ENCODE assay signal across 14 cellular contexts in the genomic region with DNA sequence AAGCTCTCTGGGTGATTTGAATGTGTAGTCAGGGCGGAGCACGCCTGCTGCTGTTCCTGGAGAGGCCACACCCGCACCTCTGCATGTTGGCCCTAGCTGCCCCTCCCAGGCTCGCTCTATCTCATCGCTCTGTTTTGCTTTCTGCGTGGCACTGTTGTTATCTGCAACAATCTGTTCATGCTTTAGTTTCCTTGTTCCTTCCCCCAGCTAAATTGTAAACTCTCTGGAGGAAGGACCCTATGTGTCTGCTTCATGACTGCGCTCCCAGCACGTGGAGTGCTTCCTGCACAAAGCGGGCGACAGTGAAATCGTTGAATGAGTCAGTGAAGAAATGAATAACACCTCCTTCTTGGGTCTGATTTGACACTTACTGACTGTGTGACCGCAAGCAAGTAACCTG. TPM values are rescaled to one million over a fixed set of nuclear protein-coding genes. Genes with fewer than 3 reads are reported as not detected.
A peak's percentile ranks its signal among the peaks of the same experiment; 100 is the strongest.
DNase-seq lines count a peak whose midpoint lies in the region; ATAC-seq, FAIRE-seq and TF ChIP-seq lines count a peak whose summit lies in the region.
"Not testable (repeated sequence)": the region's sequence is repeated elsewhere in the genome, so short reads cannot be mapped to it uniquely, and the experiment has no call there.
"Had no signal": no experiment of that assay in that cellular context is flagged by ENCODE, and none has a peak within 500 bp of the region (broad histone marks: within the 10 kb centered on the region; RNA-seq: fewer than 3 reads in every experiment).

No MANE protein-coding gene starts in this region.

- H3K4me1 Mint-ChIP-seq in activated CD4-positive, alpha-beta memory T cell treated with anti-CD3 and anti-CD28 coated beads for 36 hours (ENCODE audit: low read depth); activated naive CD4-positive, alpha-beta T cell treated with anti-CD3 and anti-CD28 coated beads for 36 hours (ENCODE audit: low read depth); glutamatergic neuron (ENCODE audit: low read depth, unreplicated experiment): not testable (repeated sequence)

- intact Hi-C loops in activated CD4-positive, alpha-beta memory T cell treated with anti-CD3 and anti-CD28 coated beads for 36 hours (cut with micrococcal nuclease); activated naive CD4-positive, alpha-beta T cell treated with anti-CD3 and anti-CD28 coated beads for 36 hours (cut with micrococcal nuclease): not testable (repeated sequence)

- H3K9me3 Mint-ChIP-seq in activated CD4-positive, alpha-beta memory T cell treated with anti-CD3 and anti-CD28 coated beads for 36 hours; activated naive CD4-positive, alpha-beta T cell treated with anti-CD3 and anti-CD28 coated beads for 36 hours; glutamatergic neuron (ENCODE audit: unreplicated experiment): not testable (repeated sequence)

- not testable (repeated sequence) for H3K27ac Mint-ChIP-seq in activated CD4-positive, alpha-beta memory T cell treated with anti-CD3 and anti-CD28 coated beads for 36 hours; activated naive CD4-positive, alpha-beta T cell treated with anti-CD3 and anti-CD28 coated beads for 36 hours; glutamatergic neuron (ENCODE audit: unreplicated experiment)

- POLR2A ChIA-PET in activated CD4-positive, alpha-beta memory T cell treated with anti-CD3 and anti-CD28 coated beads for 36 hours (lab: Charles Lee), result not testable (repeated sequence)

- not testable (repeated sequence) for H3K36me3 Mint-ChIP-seq in activated CD4-positive, alpha-beta memory T cell treated with anti-CD3 and anti-CD28 coated beads for 36 hours; activated naive CD4-positive, alpha-beta T cell treated with anti-CD3 and anti-CD28 coated beads for 36 hours (ENCODE audit: low read depth); glutamatergic neuron (ENCODE audit: unreplicated experiment)

- not testable (repeated sequence) for TF ChIP-seq CTCF in glutamatergic neuron (IDR thresholded peaks at IDR 0.05; ENCODE audit: partially characterized antibody, unreplicated experiment)

- peak; percentile 98 for FAIRE-seq in GM18507 (lab: Jason Lieb, UNC)

- not testable (repeated sequence) for H3K27me3 Mint-ChIP-seq in activated CD4-positive, alpha-beta memory T cell treated with anti-CD3 and anti-CD28 coated beads for 36 hours; activated naive CD4-positive, alpha-beta T cell treated with anti-CD3 and anti-CD28 coated beads for 36 hours (ENCODE audit: low read depth); glutamatergic neuron (ENCODE audit: unreplicated experiment)

- CTCF ChIA-PET in activated CD4-positive, alpha-beta memory T cell treated with anti-CD3 and anti-CD28 coated beads for 36 hours (lab: Charles Lee); activated naive CD4-positive, alpha-beta T cell treated with anti-CD3 and anti-CD28 coated beads for 36 hours (lab: Charles Lee): not testable (repeated sequence)

- peak; percentile 59 for ATAC-seq in HG02759 (IDR thresholded peaks at IDR 0.05; ENCODE audit: unreplicated experiment)

- DNase-seq in GM18507 (ENCODE audit: extremely low spot score, insufficient read length, low read depth); glutamatergic neuron: not testable (repeated sequence)
- DNase-seq in NOMO-1 treated with DMSO at 0.1 percent for 48 hours (lab: John Stamatoyannopoulos, UW; ENCODE audit: unreplicated experiment), result peak; percentile 25
- peak; percentile 67 for DNase-seq in activated CD4-positive, alpha-beta memory T cell treated with anti-CD3 and anti-CD28 coated beads for 36 hours
- peak; percentile 68 for DNase-seq in activated naive CD4-positive, alpha-beta T cell treated with anti-CD3 and anti-CD28 coated beads for 36 hours
- DNase-seq in stimulated activated CD4-positive, alpha-beta T cell treated with anti-CD3 and anti-CD28 coated beads, Interleukin-4, amount 100 ng/mL, for 1 hour, result peak; percentile 6

- H3K4me3 Mint-ChIP-seq in activated CD4-positive, alpha-beta memory T cell treated with anti-CD3 and anti-CD28 coated beads for 36 hours; activated naive CD4-positive, alpha-beta T cell treated with anti-CD3 and anti-CD28 coated beads for 36 hours: not testable (repeated sequence)
- peak overlapping the region; percentile 46 for H3K4me3 Mint-ChIP-seq in glutamatergic neuron (ENCODE audit: unreplicated experiment)

RNA-seq across cellular contexts. Expression of a gene that starts 16.5 kb away (rescaled TPM):
- not detected for total RNA-seq in activated CD4-positive, alpha-beta memory T cell treated with anti-CD3 and anti-CD28 coated beads for 36 hours
- not detected for total RNA-seq in activated naive CD4-positive, alpha-beta T cell treated with anti-CD3 and anti-CD28 coated beads for 36 hours
- not detected for total RNA-seq in glutamatergic neuron (ENCODE audit: unreplicated experiment)
- total RNA-seq: adrenal gland, dorsolateral prefrontal cortex, gastroesophageal sphincter, left lobe of liver, OCI-LY7, psoas muscle, SJCRH30 had no signal
